ENCODE assay signal across 7 cellular contexts in genomic region chr1:16992675-16993074, GRCh38. TPM values are rescaled to one million over a fixed set of nuclear protein-coding genes. Genes with fewer than 3 reads are reported as not detected.
"Had no signal": no experiment of that assay in that cellular context is flagged by ENCODE, and none has a peak within 500 bp of the region (broad histone marks: within the 10 kb centered on the region; RNA-seq: fewer than 3 reads in every experiment).

No MANE protein-coding gene starts in this region.

- H2AFZ ChIP-seq: GM23338 had no signal

- H3K4me1 Mint-ChIP-seq: GM23338, H9 had no signal

- H3K9me3 Mint-ChIP-seq: GM23338, H9 had no signal

- H3K27ac ChIP-seq: HL-60 had no signal

- H3K4me3 Mint-ChIP-seq: GM23338, H9 had no signal

- ATAC-seq: GM23338 had no signal

- H3K4me3 ChIP-seq: GM23338 had no signal

- H3K4me2 ChIP-seq: GM23338 had no signal

- H3K27ac Mint-ChIP-seq: GM23338, H9 had no signal

- DNase-seq: H9, HCEC 1CT, IMR-90, KBM-7 had no signal

RNA-seq across cellular contexts. Expression of gene MFAP2, which starts 12.3 kb away (rescaled TPM):
- total RNA-seq: HT1080 had no signal
